In genomic region chr9:114590328-114590727, GRCh38 we compare ENCODE assay signal across 16 cellular contexts. TPM values are rescaled to one million over a fixed set of nuclear protein-coding genes. Genes with fewer than 3 reads are reported as not detected.
DNase-seq lines count a peak whose midpoint lies in the region; ATAC-seq and TF ChIP-seq lines count a peak whose summit lies in the region.
"Had no signal": no experiment of that assay in that cellular context is flagged by ENCODE, and none has a peak within 500 bp of the region (broad histone marks: within the 10 kb centered on the region; RNA-seq: fewer than 3 reads in every experiment).

No MANE protein-coding gene starts in this region.

- H3K4me3 ChIP-seq in CD8-positive, alpha-beta T cell (ENCODE audit: low read depth, low read length): no peak overlapping the region
- no peak overlapping the region for H3K4me3 ChIP-seq in KMS-11 (IDR thresholded peaks at IDR 0.05; ENCODE audit: insufficient read depth, low read depth, low read length)
- H3K4me3 ChIP-seq in Caco-2 (ENCODE audit: low read depth, low read length): no peak overlapping the region
- H3K4me3 ChIP-seq: MG63 had no signal

- no peaks in the 10 kb centered on the region for H3K9me3 ChIP-seq in CD8-positive, alpha-beta T cell (ENCODE audit: low read length)
- no peaks in the 10 kb centered on the region for H3K9me3 ChIP-seq in Caco-2
- H3K9me3 ChIP-seq: MG63, tibial artery had no signal

- intact Hi-C loops in CD8-positive, alpha-beta T cell (cut with DNase I, micrococcal nuclease): loop anchor here (5.0 to 10.0 kb wide), 3 partner anchors 183 to 334 kb away; no protein-coding TSS in a partner anchor
- intact Hi-C loops in Caco-2 (cut with micrococcal nuclease; ENCODE audit: unreplicated experiment): no loop called here

- H4K20me1 ChIP-seq in KMS-11 (ENCODE audit: insufficient read depth): no peaks in the 10 kb centered on the region

- no peaks in the 10 kb centered on the region for H3K27me3 Mint-ChIP-seq in CD8-positive, alpha-beta T cell (ENCODE audit: low read depth)
- no peaks in the 10 kb centered on the region for H3K27me3 Mint-ChIP-seq in activated naive CD8-positive, alpha-beta T cell
- H3K27me3 Mint-ChIP-seq in osteocyte (ENCODE audit: unreplicated experiment) (no peaks in the 10 kb centered on the region), Caco-2 (ENCODE audit: insufficient read depth, unreplicated experiment) (no peaks in the 10 kb centered on the region)

- H3K4me1 Mint-ChIP-seq in CD8-positive, alpha-beta T cell (ENCODE audit: low read depth): peaks cover 63% of the 10 kb centered on the region
- peaks cover 62% of the 10 kb centered on the region for H3K4me1 Mint-ChIP-seq in activated naive CD8-positive, alpha-beta T cell (ENCODE audit: low read depth)
- peaks cover 47% of the 10 kb centered on the region for H3K4me1 Mint-ChIP-seq in osteocyte (ENCODE audit: unreplicated experiment)
- peaks cover 33% of the 10 kb centered on the region for H3K4me1 Mint-ChIP-seq in Caco-2 (ENCODE audit: low read depth, unreplicated experiment)

- no peak overlapping the region; the same call in 1 of the 2 replicates for H3K9ac ChIP-seq in KMS-11

- peaks cover 55% of the 10 kb centered on the region for H3K36me3 Mint-ChIP-seq in CD8-positive, alpha-beta T cell
- peaks cover 13% of the 10 kb centered on the region for H3K36me3 Mint-ChIP-seq in activated naive CD8-positive, alpha-beta T cell
- H3K36me3 Mint-ChIP-seq in osteocyte (ENCODE audit: unreplicated experiment) (peaks cover 19% of the 10 kb centered on the region), Caco-2 (ENCODE audit: insufficient read depth, unreplicated experiment) (peaks cover 53% of the 10 kb centered on the region)

- H3K36me3 ChIP-seq in CD8-positive, alpha-beta T cell (ENCODE audit: insufficient read depth, low read length): peaks cover 20% of the 10 kb centered on the region
- H3K36me3 ChIP-seq in KMS-11 (ENCODE audit: insufficient read depth) (peaks cover 17% of the 10 kb centered on the region; the same call in 1 of the 2 replicates), Caco-2 (ENCODE audit: control insufficient read depth, insufficient read depth, low read length) (peaks cover 3% of the 10 kb centered on the region)

- BruUV-seq in Caco-2 (replicated peaks; lab: Mats Ljungman, UMichigan): no TSS peak

- POLR2A ChIA-PET in CD8-positive, alpha-beta T cell (lab: Charles Lee): interaction anchor here (0.6 kb wide), 1 partner anchor 36 kb away, joined by 3 read pairs; no protein-coding TSS in a partner anchor
- POLR2A ChIA-PET in Caco-2 (lab: Charles Lee): no interaction called here

- H3K27ac ChIP-seq in CD8-positive, alpha-beta T cell (ENCODE audit: low read depth, low read length): no peak overlapping the region
- peak overlapping the region; percentile 90 for H3K27ac ChIP-seq in KMS-11

- peak overlapping the region; percentile 81; the same call in 1 of the 2 replicates for H3K4me2 ChIP-seq in KMS-11

- H3K79me2 ChIP-seq in KMS-11 (ENCODE audit: insufficient read depth, low read depth): peaks cover 78% of the 10 kb centered on the region

- no peak for TF ChIP-seq CTCF in CD8-positive, alpha-beta T cell (IDR thresholded peaks at IDR 0.05)
- TF ChIP-seq CTCF in KMS-11 (conservative IDR thresholded peaks at IDR 0.05; ENCODE audit: low read depth, low read length) (no peak), osteocyte (IDR thresholded peaks at IDR 0.05) (no peak), Caco-2 (IDR thresholded peaks at IDR 0.05; ENCODE audit: insufficient read depth in 1 of 2, low read depth in 1 of 2, low read length in 1 of 2, severe bottlenecking in 1 of 2, unreplicated experiment in 1 of 2) (no peak)

- H2AFZ ChIP-seq in KMS-11 (ENCODE audit: low read depth): no peak overlapping the region

- peak overlapping the region; percentile 95 for H3K27ac Mint-ChIP-seq in CD8-positive, alpha-beta T cell
- H3K27ac Mint-ChIP-seq in activated naive CD8-positive, alpha-beta T cell: peak overlapping the region; percentile 75
- no peak overlapping the region for H3K27ac Mint-ChIP-seq in osteocyte (ENCODE audit: unreplicated experiment)
- H3K27ac Mint-ChIP-seq in Caco-2 (ENCODE audit: unreplicated experiment): no peak overlapping the region

- H3K4me3 Mint-ChIP-seq in CD8-positive, alpha-beta T cell: peak overlapping the region; percentile 74
- peak overlapping the region; percentile 74 for H3K4me3 Mint-ChIP-seq in activated naive CD8-positive, alpha-beta T cell
- H3K4me3 Mint-ChIP-seq in osteocyte (ENCODE audit: unreplicated experiment) (peak overlapping the region; percentile 40), Caco-2 (ENCODE audit: unreplicated experiment) (no peak overlapping the region)

- no peaks in the 10 kb centered on the region for H3K27me3 ChIP-seq in CD8-positive, alpha-beta T cell (ENCODE audit: insufficient read depth, low read length)
- H3K27me3 ChIP-seq in KMS-11 (ENCODE audit: insufficient read depth, low read depth) (no peaks in the 10 kb centered on the region), Caco-2 (replicated peaks; ENCODE audit: control insufficient read depth, insufficient read depth, low read length) (no peaks in the 10 kb centered on the region)
- H3K27me3 ChIP-seq: MG63, tibial artery had no signal

- ATAC-seq in CD8-positive, alpha-beta T cell: no peak
- ATAC-seq: Right ventricle myocardium inferior had no signal

- CTCF ChIA-PET in CD8-positive, alpha-beta T cell (lab: Charles Lee): interaction anchor here (1.0 to 5.7 kb wide), 2 partner anchors 63 to 185 kb away, joined by 3 to 89 read pairs; no protein-coding TSS in a partner anchor
- CTCF ChIA-PET in Caco-2 (lab: Charles Lee): no interaction called here

- no peak for DNase-seq in CD8-positive, alpha-beta T cell
- DNase-seq in osteocyte (ENCODE audit: extremely low spot score, unreplicated experiment): no peak
- no peak for DNase-seq in NCI-H2029 (lab: John Stamatoyannopoulos, UW)
- no peak for DNase-seq in NCI-H146 (lab: John Stamatoyannopoulos, UW)
- DNase-seq in Caco-2: no peak
- DNase-seq: activated CD8-positive, alpha-beta memory T cell treated with anti-CD3 and anti-CD28 coated beads for 24 hours; amniotic stem cell; head of caudate nucleus; kidney glomerular epithelial cell; MG63; NCI-H82; T-helper 9 cell; tibial artery had no signal

- no peaks in the 10 kb centered on the region for H3K9me3 Mint-ChIP-seq in CD8-positive, alpha-beta T cell
- H3K9me3 Mint-ChIP-seq in activated naive CD8-positive, alpha-beta T cell (ENCODE audit: low read depth): no peaks in the 10 kb centered on the region
- H3K9me3 Mint-ChIP-seq in osteocyte (ENCODE audit: unreplicated experiment) (no peaks in the 10 kb centered on the region), Caco-2 (ENCODE audit: unreplicated experiment) (no peaks in the 10 kb centered on the region)

- peaks cover 49% of the 10 kb centered on the region for H3K4me1 ChIP-seq in CD8-positive, alpha-beta T cell (ENCODE audit: insufficient read depth, low read length)
- H3K4me1 ChIP-seq in KMS-11 (ENCODE audit: low read depth, poor library complexity, severe bottlenecking) (peaks cover 61% of the 10 kb centered on the region), Caco-2 (peaks cover 17% of the 10 kb centered on the region)

RNA-seq across cellular contexts. Expression of gene ATP6V1G1, which starts 2.8 kb away (rescaled TPM):
- 100 to 1,000 TPM; 141 to 147 TPM for total RNA-seq in CD8-positive, alpha-beta T cell
- total RNA-seq in osteocyte (118 and 123 TPM in 2 replicates), Caco-2 (2022) (143 and 147 TPM in 2 replicates)

RNA-seq across cellular contexts. Expression of gene TMEM268, which starts 20.8 kb away (rescaled TPM):
- 10 to 100 TPM; 12.5 to 13.7 TPM for total RNA-seq in CD8-positive, alpha-beta T cell
- total RNA-seq in osteocyte (15.9 and 16.1 TPM in 2 replicates), Caco-2 (2022) (15.1 and 21.2 TPM in 2 replicates)

Comparison
In these comparisons a context has a peak if more than half of its experiments do, and no peak if none do; other contexts are left out.
1. H3K27ac Mint-ChIP-seq: peak in CD8-positive, alpha-beta T cell (single experiment) and activated naive CD8-positive, alpha-beta T cell (single experiment); none in osteocyte (single experiment) and Caco-2 (single experiment).